Comparison of ENCODE assay signal across 17 cellular contexts in the genomic region with DNA sequence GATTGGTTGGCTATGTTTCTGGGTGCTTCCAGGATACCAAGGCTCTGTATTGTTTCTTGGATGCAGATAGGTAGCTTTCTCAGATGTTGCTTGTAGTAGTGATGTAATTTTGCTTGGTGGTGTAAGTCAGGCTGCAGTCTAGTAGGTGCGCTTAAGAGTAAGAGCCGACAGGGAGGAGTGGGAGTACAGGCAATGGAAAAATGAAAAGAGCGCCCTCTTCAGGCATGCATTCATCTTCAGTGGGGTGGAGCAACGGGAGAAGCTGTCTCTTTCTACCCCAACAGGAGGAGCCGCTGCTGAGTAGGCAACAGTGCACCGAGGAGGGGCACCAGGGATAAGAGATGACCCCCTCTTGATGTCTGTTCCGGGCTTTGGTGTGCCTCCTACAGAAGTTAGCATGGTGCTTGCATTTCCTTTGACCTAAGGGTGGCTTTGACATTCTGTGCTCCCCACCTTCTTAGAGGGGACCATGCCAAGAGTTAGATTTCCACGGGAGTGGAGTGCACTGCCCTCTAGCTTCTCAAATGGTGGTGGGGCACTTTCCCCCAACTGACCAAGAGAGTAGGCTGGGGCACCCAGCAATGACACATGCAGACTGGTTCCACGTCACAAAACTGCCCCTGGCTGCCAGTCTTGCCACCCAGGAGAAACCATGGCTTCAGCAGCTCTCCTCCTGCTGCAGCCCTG. TPM values are rescaled to one million over a fixed set of nuclear protein-coding genes. Genes with fewer than 3 reads are reported as not detected.
DNase-seq lines count a peak whose midpoint lies in the region; ATAC-seq and TF ChIP-seq lines count a peak whose summit lies in the region.
"Had no signal": no experiment of that assay in that cellular context is flagged by ENCODE, and none has a peak within 500 bp of the region (broad histone marks: within the 10 kb centered on the region; RNA-seq: fewer than 3 reads in every experiment).

No MANE protein-coding gene starts in this region.

- H3K9me3 Mint-ChIP-seq in WTC11: no peaks in the 10 kb centered on the region
- no peaks in the 10 kb centered on the region for H3K9me3 Mint-ChIP-seq in natural killer cell treated with Interleukin-12 subunit alpha and Interleukin-12 subunit beta and Interleukin-15 and Interleukin-18, amount 100 ng/mL, for 72 hours

- WGBS in iPS DF 6.9 (ENCODE audit: insufficient coverage, insufficient read length): no CpG with 5 or more reads among the region's 9 CpGs
- 79% methylated on average over 5 of the region's 9 CpGs for WGBS in right lobe of liver (ENCODE audit: insufficient coverage, low coverage, low lambda C conversion rate, missing lambda C conversion rate)

- TF ChIP-seq CTCF in GM13976 (IDR thresholded peaks at IDR 0.05; ENCODE audit: borderline replicate concordance, control extremely low read depth, extremely low read depth, insufficient read depth, missing control alignments) (no peak), WTC11 (IDR thresholded peaks at IDR 0.05) (peak; percentile 29), right lobe of liver (IDR thresholded peaks at IDR 0.05) (no peak), tibial artery (IDR thresholded peaks at IDR 0.05) (no peak)

- DNase-seq in GM13976 (ENCODE audit: low spot score) (peak; percentile 9), KBM-7 (peak; percentile 28), WTC11 (ENCODE audit: low spot score) (peak; percentile 78), iPS DF 6.9 (ENCODE audit: low read depth, low spot score) (peak; percentile 74), right lobe of liver (no peak), tibial artery (no peak)
- no peak for DNase-seq in natural killer cell treated with Interleukin-12 subunit alpha and Interleukin-12 subunit beta and Interleukin-15 and Interleukin-18, amount 100 ng/mL, for 72 hours (ENCODE audit: low spot score)
- DNase-seq: activated CD4-positive, CD25-positive, alpha-beta regulatory T cell; CD4-positive, alpha-beta memory T cell; NCI-H1417; NCI-H226; PC-9; stimulated activated CD4-positive, alpha-beta T cell treated with anti-CD3 and anti-CD28 coated beads, Interleukin-2, amount 100 ng/mL, for 24 hours had no signal

- peak; percentile 93 for ATAC-seq in WTC11
- no peak for ATAC-seq in natural killer cell treated with Interleukin-12 subunit alpha and Interleukin-12 subunit beta and Interleukin-15 and Interleukin-18, amount 100 ng/mL, for 72 hours
- no peak for ATAC-seq in right lobe of liver

- H3K27me3 ChIP-seq in iPS DF 6.9 (ENCODE audit: control insufficient read depth, insufficient read depth, low read length) (no peaks in the 10 kb centered on the region), right lobe of liver (no peaks in the 10 kb centered on the region), tibial artery (peaks cover 0 to 13% of the 10 kb centered on the region in 2 donors)

- H3K36me3 ChIP-seq in iPS DF 6.9 (ENCODE audit: control insufficient read depth, insufficient read depth, low read length) (no peaks in the 10 kb centered on the region), right lobe of liver (no peaks in the 10 kb centered on the region), tibial artery (no peaks in the 10 kb centered on the region)

- POLR2A ChIA-PET in WTC11 (lab: Charles Lee): interaction anchor here (0.6 to 1.1 kb wide), 2 partner anchors 33 to 191 kb away, joined by 3 read pairs; no protein-coding TSS in a partner anchor

- H3K27ac Mint-ChIP-seq in WTC11: no peak overlapping the region
- no peak overlapping the region for H3K27ac Mint-ChIP-seq in natural killer cell treated with Interleukin-12 subunit alpha and Interleukin-12 subunit beta and Interleukin-15 and Interleukin-18, amount 100 ng/mL, for 72 hours
- H3K27ac Mint-ChIP-seq: CD4-positive, alpha-beta memory T cell; dendritic cell treated with granulocyte-macrophage colony-stimulating factor and Interleukin-4, amounts not matched to agents 40 ng/mL and 50 ng/mL, for 4 days; nephron; type B pancreatic cell had no signal

- H3K9me3 ChIP-seq in iPS DF 6.9 (ENCODE audit: control insufficient read depth, insufficient read depth, low read length) (no peaks in the 10 kb centered on the region), right lobe of liver (no peaks in the 10 kb centered on the region), tibial artery (no peaks in the 10 kb centered on the region)

- no peak overlapping the region for H3K4me3 ChIP-seq in iPS DF 6.9 (ENCODE audit: low read length)
- H3K4me3 ChIP-seq in right lobe of liver: no peak overlapping the region
- no peak overlapping the region for H3K4me3 ChIP-seq in tibial artery
- H3K4me3 ChIP-seq: lung, PC-9 had no signal

- H3K4me1 Mint-ChIP-seq in WTC11: peaks cover 36% of the 10 kb centered on the region
- H3K4me1 Mint-ChIP-seq in natural killer cell treated with Interleukin-12 subunit alpha and Interleukin-12 subunit beta and Interleukin-15 and Interleukin-18, amount 100 ng/mL, for 72 hours (ENCODE audit: low read depth in 2 of 2): peaks cover 8 to 11% of the 10 kb centered on the region in 2 donors
- H3K4me1 Mint-ChIP-seq: nephron had no signal

- no peak overlapping the region for H3K4me3 Mint-ChIP-seq in WTC11
- no peak overlapping the region for H3K4me3 Mint-ChIP-seq in natural killer cell treated with Interleukin-12 subunit alpha and Interleukin-12 subunit beta and Interleukin-15 and Interleukin-18, amount 100 ng/mL, for 72 hours
- H3K4me3 Mint-ChIP-seq: CD4-positive, alpha-beta memory T cell; dendritic cell treated with granulocyte-macrophage colony-stimulating factor and Interleukin-4, amounts not matched to agents 40 ng/mL and 50 ng/mL, for 4 days; nephron; type B pancreatic cell had no signal

- H3K27me3 Mint-ChIP-seq in WTC11 (ENCODE audit: low read depth): no peaks in the 10 kb centered on the region; the same call in 1 of the 2 replicates
- H3K27me3 Mint-ChIP-seq in natural killer cell treated with Interleukin-12 subunit alpha and Interleukin-12 subunit beta and Interleukin-15 and Interleukin-18, amount 100 ng/mL, for 72 hours: peaks cover 31 to 36% of the 10 kb centered on the region in 2 donors

- in situ Hi-C loops in GM13976 (cut with MboI; ENCODE audit: low sequenced_read_pairs, unreplicated experiment) (no loop called here), KBM-7 (cut with MboI; ENCODE audit: low pct_unique_long_range_greater_than_20kb, low sequenced_read_pairs) (no loop called here)

- no peak for TF ChIP-seq POLR2A in right lobe of liver (IDR thresholded peaks at IDR 0.05)

- H3K4me1 ChIP-seq in iPS DF 6.9 (ENCODE audit: control insufficient read depth, insufficient read depth, low read length): no peaks in the 10 kb centered on the region
- H3K4me1 ChIP-seq in right lobe of liver: peaks cover 0 to 10% (median 0%) of the 10 kb centered on the region in 4 donors
- no peaks in the 10 kb centered on the region for H3K4me1 ChIP-seq in tibial artery

- intact Hi-C loops in right lobe of liver (cut with DNase I): no loop called here
- intact Hi-C loops in tibial artery (cut with DNase I; ENCODE audit: low total_unique reads): no loop called here

- H3K27ac ChIP-seq in iPS DF 6.9 (ENCODE audit: low read length) (no peak overlapping the region), right lobe of liver (no peak overlapping the region), tibial artery (no peak overlapping the region)
- H3K27ac ChIP-seq: PC-9 had no signal

- no peaks in the 10 kb centered on the region for H3K36me3 Mint-ChIP-seq in WTC11
- peaks cover 6% of the 10 kb centered on the region for H3K36me3 Mint-ChIP-seq in natural killer cell treated with Interleukin-12 subunit alpha and Interleukin-12 subunit beta and Interleukin-15 and Interleukin-18, amount 100 ng/mL, for 72 hours
- H3K36me3 Mint-ChIP-seq: CD4-positive, alpha-beta memory T cell; type B pancreatic cell had no signal

- CTCF ChIA-PET in WTC11 (lab: Charles Lee): interaction anchor here (0.6 to 7.0 kb wide), 35 partner anchors 9 to 489 kb away, joined by 3 to 63 read pairs (median 4); a partner anchor contains a TSS

TF ChIP-seq in WTC11, 78 proteins besides CTCF, POLR2A, EP300 and RAD21:
- TF ChIP-seq, protein P1, sequence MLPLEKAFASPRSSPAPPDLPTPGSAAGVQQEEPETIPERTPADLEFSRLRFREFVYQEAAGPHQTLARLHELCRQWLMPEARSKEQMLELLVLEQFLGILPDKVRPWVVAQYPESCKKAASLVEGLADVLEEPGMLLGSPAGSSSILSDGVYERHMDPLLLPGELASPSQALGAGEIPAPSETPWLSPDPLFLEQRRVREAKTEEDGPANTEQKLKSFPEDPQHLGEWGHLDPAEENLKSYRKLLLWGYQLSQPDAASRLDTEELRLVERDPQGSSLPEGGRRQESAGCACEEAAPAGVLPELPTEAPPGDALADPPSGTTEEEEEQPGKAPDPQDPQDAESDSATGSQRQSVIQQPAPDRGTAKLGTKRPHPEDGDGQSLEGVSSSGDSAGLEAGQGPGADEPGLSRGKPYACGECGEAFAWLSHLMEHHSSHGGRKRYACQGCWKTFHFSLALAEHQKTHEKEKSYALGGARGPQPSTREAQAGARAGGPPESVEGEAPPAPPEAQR (CRISPR knock-in tag; IDR thresholded peaks at IDR 0.05): 0 out of 2 replicates have a peak, but pooled peaks have one; percentile 17
- no peak for TF ChIP-seq MXD4 (CRISPR knock-in tag; IDR thresholded peaks at IDR 0.05; ENCODE audit: borderline replicate concordance)
- TF ChIP-seq, protein P2, sequence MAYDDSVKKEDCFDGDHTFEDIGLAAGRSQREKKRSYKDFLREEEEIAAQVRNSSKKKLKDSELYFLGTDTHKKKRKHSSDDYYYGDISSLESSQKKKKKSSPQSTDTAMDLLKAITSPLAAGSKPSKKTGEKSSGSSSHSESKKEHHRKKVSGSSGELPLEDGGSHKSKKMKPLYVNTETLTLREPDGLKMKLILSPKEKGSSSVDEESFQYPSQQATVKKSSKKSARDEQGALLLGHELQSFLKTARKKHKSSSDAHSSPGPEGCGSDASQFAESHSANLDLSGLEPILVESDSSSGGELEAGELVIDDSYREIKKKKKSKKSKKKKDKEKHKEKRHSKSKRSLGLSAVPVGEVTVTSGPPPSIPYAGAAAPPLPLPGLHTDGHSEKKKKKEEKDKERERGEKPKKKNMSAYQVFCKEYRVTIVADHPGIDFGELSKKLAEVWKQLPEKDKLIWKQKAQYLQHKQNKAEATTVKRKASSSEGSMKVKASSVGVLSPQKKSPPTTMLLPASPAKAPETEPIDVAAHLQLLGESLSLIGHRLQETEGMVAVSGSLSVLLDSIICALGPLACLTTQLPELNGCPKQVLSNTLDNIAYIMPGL (CRISPR knock-in tag; IDR thresholded peaks at IDR 0.05): 0 out of 2 replicates have a peak, but pooled peaks have one; percentile 39

RNA-seq across cellular contexts. Expression of a gene that starts 56.1 kb away (rescaled TPM):
- total RNA-seq in WTC11 (2021): 9.9 to 12.1 TPM (median 12.0 TPM) in 3 replicates
- 10 to 100 TPM; 14.0 to 27.9 TPM for total RNA-seq in natural killer cell treated with Interleukin-12 subunit alpha and Interleukin-12 subunit beta and Interleukin-15 and Interleukin-18, amount 100 ng/mL, for 72 hours
- 1 to 10 TPM; 1.5 to 4.9 (median 3.0) TPM for total RNA-seq in right lobe of liver

Comparison
In these comparisons a context has a peak if more than half of its experiments do, and no peak if none do; other contexts are left out.
1. DNase-seq: peak in GM13976 (single experiment), KBM-7 (single experiment), WTC11 (single experiment) and iPS DF 6.9 (single experiment); none in natural killer cell treated with Interleukin-12 subunit alpha and Interleukin-12 subunit beta and Interleukin-15 and Interleukin-18, amount 100 ng/mL, for 72 hours (single experiment), right lobe of liver (0 of 3) and tibial artery (0 of 2).